Comparison of ENCODE assay signal across 11 cellular contexts in the genomic region with DNA sequence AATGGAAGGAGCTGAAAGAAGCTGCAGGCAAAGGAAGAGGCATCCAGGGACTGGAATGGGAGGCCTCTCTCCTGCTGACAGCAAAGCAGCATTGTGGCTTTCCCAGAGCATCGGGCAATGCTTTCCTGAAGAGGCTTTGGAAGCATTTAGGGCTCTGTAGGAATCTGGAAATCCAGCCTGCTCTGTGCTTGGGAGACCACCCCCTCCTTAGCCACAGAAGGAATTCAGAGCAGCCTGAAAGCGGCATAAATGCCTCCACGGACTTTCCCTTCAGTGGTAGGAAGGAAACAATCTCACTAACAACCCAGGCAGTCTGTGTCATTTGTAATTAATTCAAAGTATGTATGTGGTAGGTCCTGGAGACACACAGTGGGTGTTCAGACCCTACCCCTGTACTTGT. TPM values are rescaled to one million over a fixed set of nuclear protein-coding genes. Genes with fewer than 3 reads are reported as not detected.
A peak's percentile ranks its signal among the peaks of the same experiment; 100 is the strongest.
DNase-seq lines count a peak whose midpoint lies in the region; ATAC-seq and TF ChIP-seq lines count a peak whose summit lies in the region.
"Had no signal": no experiment of that assay in that cellular context is flagged by ENCODE, and none has a peak within 500 bp of the region (broad histone marks: within the 10 kb centered on the region; RNA-seq: fewer than 3 reads in every experiment).

No MANE protein-coding gene starts in this region.

- no peak for TF ChIP-seq RAD21 in neural cell (conservative IDR thresholded peaks at IDR 0.05)

- H2AFZ ChIP-seq in neural cell (ENCODE audit: low read depth, low read length), result no peak overlapping the region

- no peak overlapping the region for H3K9ac ChIP-seq in BLaER1
- H3K9ac ChIP-seq in NT2/D1 (ENCODE audit: insufficient read length, low read depth), result peak overlapping the region; percentile 23
- peak overlapping the region; percentile 22 for H3K9ac ChIP-seq in neural cell (ENCODE audit: low read length)

- H3K4me2 ChIP-seq in BLaER1 (0 out of 2 replicates have a peak overlapping the region, but pooled peaks have one; percentile 10), neural cell (ENCODE audit: low read length) (peak overlapping the region; percentile 37)

- H3K4me3 ChIP-seq in BLaER1, result no peak overlapping the region
- no peak overlapping the region for H3K4me3 ChIP-seq in NT2/D1 (ENCODE audit: insufficient read length, low read depth)
- H3K4me3 ChIP-seq in ectodermal cell (ENCODE audit: insufficient read depth, low read depth, low read length), result no peak overlapping the region
- peak overlapping the region; percentile 44 for H3K4me3 ChIP-seq in neural cell (ENCODE audit: low read length)
- H3K4me3 ChIP-seq: MG63 had no signal

- no peaks in the 10 kb centered on the region for H3F3A ChIP-seq in neural cell (ENCODE audit: insufficient read depth, low read length, poor library complexity, severe bottlenecking)

- no peak for TF ChIP-seq EP300 in neural cell (conservative IDR thresholded peaks at IDR 0.05; ENCODE audit: poor library complexity, severe bottlenecking)

- H4K20me1 ChIP-seq in BLaER1, result no peaks in the 10 kb centered on the region
- no peaks in the 10 kb centered on the region for H4K20me1 ChIP-seq in neural cell (ENCODE audit: insufficient read depth)

- intact Hi-C loops in Right ventricle myocardium superior (cut with DNase I), result no loop called here

- TF ChIP-seq CTCF in neural cell (IDR thresholded peaks at IDR 0.05; ENCODE audit: poor library complexity, severe bottlenecking), result no peak

- no peaks in the 10 kb centered on the region for H3K36me3 ChIP-seq in BLaER1
- H3K36me3 ChIP-seq in NT2/D1 (ENCODE audit: insufficient read depth, insufficient read length, low read length), result no peaks in the 10 kb centered on the region
- no peaks in the 10 kb centered on the region for H3K36me3 ChIP-seq in ectodermal cell (ENCODE audit: control insufficient read depth, insufficient read depth, low read length)
- no peaks in the 10 kb centered on the region for H3K36me3 ChIP-seq in neural cell (ENCODE audit: insufficient read depth, low read length)
- H3K36me3 ChIP-seq: MG63 had no signal

- ATAC-seq in GM18873 (IDR thresholded peaks at IDR 0.05; ENCODE audit: low FRiP score, unreplicated experiment) (no peak), GM18907 (IDR thresholded peaks at IDR 0.05; ENCODE audit: unreplicated experiment) (no peak), Right ventricle myocardium superior (ENCODE audit: poor library complexity) (no peak)

- H3K27ac ChIP-seq in BLaER1 (no peak overlapping the region), ectodermal cell (ENCODE audit: insufficient read depth, low read depth, low read length, poor library complexity, severe bottlenecking) (peak overlapping the region; percentile 30), neural cell (ENCODE audit: low read length) (peak overlapping the region; percentile 53)

- no peaks in the 10 kb centered on the region for H3K9me2 ChIP-seq in neural cell (ENCODE audit: insufficient read depth, low read length)

- peaks cover 38% of the 10 kb centered on the region for H3K4me1 ChIP-seq in BLaER1
- peaks cover 11% of the 10 kb centered on the region for H3K4me1 ChIP-seq in NT2/D1 (ENCODE audit: insufficient read depth, insufficient read length)
- peaks cover 9% of the 10 kb centered on the region for H3K4me1 ChIP-seq in ectodermal cell (ENCODE audit: control insufficient read depth, insufficient read depth, low read length)

- WGBS in ectodermal cell, 2 experiments, result 3 to 10% methylated on average over 3 of the region's 3 CpGs

- peak; percentile 73 for DNase-seq in NT2/D1 (ENCODE audit: low read depth, low spot score)
- no peak for DNase-seq in NCI-H345 (lab: John Stamatoyannopoulos, UW)
- no peak for DNase-seq in Right ventricle myocardium superior
- DNase-seq: activated naive CD4-positive, alpha-beta T cell treated with anti-CD3 and anti-CD28 coated beads for 36 hours; C1 segment of cervical spinal cord; MG63 had no signal

- no peaks in the 10 kb centered on the region for H3K9me3 ChIP-seq in BLaER1
- H3K9me3 ChIP-seq in NT2/D1 (ENCODE audit: insufficient read depth, low read length), result no peaks in the 10 kb centered on the region
- H3K9me3 ChIP-seq in ectodermal cell (ENCODE audit: control insufficient read depth, low read length), result no peaks in the 10 kb centered on the region
- H3K9me3 ChIP-seq in neural cell (ENCODE audit: low read length), result no peaks in the 10 kb centered on the region

- H3K27me3 ChIP-seq in BLaER1 (no peaks in the 10 kb centered on the region), NT2/D1 (ENCODE audit: insufficient read depth, insufficient read length) (no peaks in the 10 kb centered on the region), ectodermal cell (ENCODE audit: control insufficient read depth, insufficient read depth, low read length, poor library complexity, severe bottlenecking) (no peaks in the 10 kb centered on the region), neural cell (ENCODE audit: insufficient read depth, low read depth, low read length) (no peaks in the 10 kb centered on the region)
- H3K27me3 ChIP-seq: MG63 had no signal

- H3K79me2 ChIP-seq in neural cell (replicated peaks; ENCODE audit: insufficient read depth, low read length), result no peaks in the 10 kb centered on the region

TF ChIP-seq in neural cell, 6 proteins besides CTCF, POLR2A, EP300 and RAD21:
- no peak for TF ChIP-seq TAF1 (IDR thresholded peaks at IDR 0.05; ENCODE audit: low read depth)
- TF ChIP-seq MXI1 (conservative IDR thresholded peaks at IDR 0.05; ENCODE audit: poor library complexity, severe bottlenecking), result no peak
- no peak for TF ChIP-seq SMC3 (conservative IDR thresholded peaks at IDR 0.05; ENCODE audit: poor library complexity)
- no peak for TF ChIP-seq EZH2 (IDR thresholded peaks at IDR 0.05; ENCODE audit: borderline replicate concordance, insufficient read depth, low read length, poor library complexity, severe bottlenecking)
- TF ChIP-seq, protein P1, sequence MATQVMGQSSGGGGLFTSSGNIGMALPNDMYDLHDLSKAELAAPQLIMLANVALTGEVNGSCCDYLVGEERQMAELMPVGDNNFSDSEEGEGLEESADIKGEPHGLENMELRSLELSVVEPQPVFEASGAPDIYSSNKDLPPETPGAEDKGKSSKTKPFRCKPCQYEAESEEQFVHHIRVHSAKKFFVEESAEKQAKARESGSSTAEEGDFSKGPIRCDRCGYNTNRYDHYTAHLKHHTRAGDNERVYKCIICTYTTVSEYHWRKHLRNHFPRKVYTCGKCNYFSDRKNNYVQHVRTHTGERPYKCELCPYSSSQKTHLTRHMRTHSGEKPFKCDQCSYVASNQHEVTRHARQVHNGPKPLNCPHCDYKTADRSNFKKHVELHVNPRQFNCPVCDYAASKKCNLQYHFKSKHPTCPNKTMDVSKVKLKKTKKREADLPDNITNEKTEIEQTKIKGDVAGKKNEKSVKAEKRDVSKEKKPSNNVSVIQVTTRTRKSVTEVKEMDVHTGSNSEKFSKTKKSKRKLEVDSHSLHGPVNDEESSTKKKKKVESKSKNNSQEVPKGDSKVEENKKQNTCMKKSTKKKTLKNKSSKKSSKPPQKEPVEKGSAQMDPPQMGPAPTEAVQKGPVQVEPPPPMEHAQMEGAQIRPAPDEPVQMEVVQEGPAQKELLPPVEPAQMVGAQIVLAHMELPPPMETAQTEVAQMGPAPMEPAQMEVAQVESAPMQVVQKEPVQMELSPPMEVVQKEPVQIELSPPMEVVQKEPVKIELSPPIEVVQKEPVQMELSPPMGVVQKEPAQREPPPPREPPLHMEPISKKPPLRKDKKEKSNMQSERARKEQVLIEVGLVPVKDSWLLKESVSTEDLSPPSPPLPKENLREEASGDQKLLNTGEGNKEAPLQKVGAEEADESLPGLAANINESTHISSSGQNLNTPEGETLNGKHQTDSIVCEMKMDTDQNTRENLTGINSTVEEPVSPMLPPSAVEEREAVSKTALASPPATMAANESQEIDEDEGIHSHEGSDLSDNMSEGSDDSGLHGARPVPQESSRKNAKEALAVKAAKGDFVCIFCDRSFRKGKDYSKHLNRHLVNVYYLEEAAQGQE (IDR thresholded peaks at IDR 0.05; ENCODE audit: borderline replicate concordance), result peak; percentile 32
- TF ChIP-seq POLR2AphosphoS5 (IDR thresholded peaks at IDR 0.05), result no peak

RNA-seq across cellular contexts. Expression of gene GNG12, which starts 55.4 kb away (rescaled TPM):
- 35.4 TPM for polyA plus RNA-seq in ectodermal cell (2013, experiment 1 of 4)
- polyA plus RNA-seq in ectodermal cell (2013, experiment 2 of 4), result 38.7 TPM
- polyA plus RNA-seq in ectodermal cell (2013, experiment 3 of 4), result 29.1 TPM
- polyA plus RNA-seq in ectodermal cell (2013, experiment 4 of 4), result 31.8 TPM
- 0.35 and 0.56 TPM in 2 replicates for polyA plus RNA-seq in neural cell
- 0.69 and 0.73 TPM in 2 replicates for polyA minus RNA-seq in neural cell
- 31.9 TPM for total RNA-seq in Right ventricle myocardium superior
